ENCODE assay signal across 11 cellular contexts in genomic region chr11:65767806-65768205, GRCh38. TPM values are rescaled to one million over a fixed set of nuclear protein-coding genes. Genes with fewer than 3 reads are reported as not detected.
"Had no signal": no experiment of that assay in that cellular context is flagged by ENCODE, and none has a peak within 500 bp of the region (broad histone marks: within the 10 kb centered on the region; RNA-seq: fewer than 3 reads in every experiment).

No MANE protein-coding gene starts in this region.

RNA-seq across cellular contexts. Expression of gene OVOL1, which starts 19.1 kb away (rescaled TPM):
- total RNA-seq: left ventricle myocardium superior; lung microvascular endothelial cell; mesenteric fat pad; myocyte; naive thymus-derived CD8-positive, alpha-beta T cell; neural crest cell; occipital lobe; pulmonary artery endothelial cell; right atrium auricular region; right lobe of liver had no signal
- polyA plus RNA-seq: naive thymus-derived CD8-positive, alpha-beta T cell; ovary had no signal
